In the genomic region with DNA sequence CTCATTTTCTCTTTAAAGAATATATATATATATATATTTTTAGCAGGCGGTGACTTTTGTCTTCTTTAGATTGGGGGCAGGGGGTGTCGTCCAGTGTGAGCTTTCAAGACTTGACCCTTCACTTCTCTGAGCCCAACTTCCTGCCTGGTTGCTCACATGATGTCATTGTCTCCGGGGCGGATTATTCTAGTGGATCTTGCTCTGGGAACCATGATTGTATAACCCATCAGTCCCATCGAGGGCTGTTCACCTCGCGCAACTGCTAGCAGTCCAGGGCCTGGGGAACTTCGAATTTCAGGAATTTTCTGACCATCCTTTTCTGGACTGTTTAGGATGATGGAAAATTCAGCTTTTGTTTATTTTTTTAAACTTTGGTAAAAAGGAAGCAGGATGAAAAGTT, we compare ENCODE assay signal across 8 cellular contexts. TPM values are rescaled to one million over a fixed set of nuclear protein-coding genes. Genes with fewer than 3 reads are reported as not detected.
DNase-seq lines count a peak whose midpoint lies in the region; ATAC-seq, FAIRE-seq and TF ChIP-seq lines count a peak whose summit lies in the region.

No MANE protein-coding gene starts in this region.

- no peaks in the 10 kb centered on the region for H3K9me3 Mint-ChIP-seq in T-cell
- no peaks in the 10 kb centered on the region for H3K9me3 Mint-ChIP-seq in type B pancreatic cell

- WGBS in mesodermal cell (ENCODE audit: insufficient coverage in 2 of 2), 2 experiments = 0 to 4% methylated on average over 3 to 5 of the region's 8 CpGs

- no peaks in the 10 kb centered on the region for H3F3A ChIP-seq in DOHH2 (ENCODE audit: control insufficient read depth, insufficient read depth)

- peak overlapping the region; percentile 59 for H3K4me2 ChIP-seq in DOHH2 (ENCODE audit: low read length)
- H3K4me2 ChIP-seq in KMS-11 = peak overlapping the region; percentile 95
- H3K4me2 ChIP-seq in endothelial cell of umbilical vein (ENCODE audit: insufficient read depth, low read length) = peak overlapping the region; percentile 65

- H3K4me1 ChIP-seq in DOHH2 (ENCODE audit: control insufficient read depth, low read length) (peaks cover 17% of the 10 kb centered on the region), KMS-11 (ENCODE audit: low read depth, poor library complexity, severe bottlenecking) (peaks cover 56% of the 10 kb centered on the region), endothelial cell of umbilical vein (ENCODE audit: control insufficient read depth, extremely low read depth, insufficient read depth, low read length) (peaks cover 8% of the 10 kb centered on the region), mesodermal cell (ENCODE audit: control insufficient read depth, insufficient read depth, low read length, poor library complexity, severe bottlenecking) (peaks cover 12% of the 10 kb centered on the region)

- peak overlapping the region; percentile 81; the same call in 1 of the 2 replicates for H3K9ac ChIP-seq in KMS-11
- peak overlapping the region; percentile 76 for H3K9ac ChIP-seq in endothelial cell of umbilical vein (replicated peaks; ENCODE audit: extremely low read depth, insufficient read depth, low read length)

- H3K4me3 ChIP-seq in DOHH2 (ENCODE audit: low read length) = peak overlapping the region; percentile 91
- H3K4me3 ChIP-seq in KMS-11 (IDR thresholded peaks at IDR 0.05; ENCODE audit: insufficient read depth, low read depth, low read length) = no peak overlapping the region
- peak overlapping the region; percentile 68 to 93 (median 72) for H3K4me3 ChIP-seq in endothelial cell of umbilical vein (replicated peaks in 1 of 3; ENCODE audit: insufficient read depth in 1 of 3, low read depth in 1 of 3, low read length in 3 of 3)
- H3K4me3 ChIP-seq in mesodermal cell (ENCODE audit: extremely low read depth, insufficient read depth, low read length, poor library complexity, severe bottlenecking) = peak overlapping the region; percentile 83

- TSS peak; percentile 38 for BruUV-seq in endothelial cell of umbilical vein (replicated peaks; lab: Mats Ljungman, UMichigan)

- dilution Hi-C loops in endothelial cell of umbilical vein (cut with MboI; ENCODE audit: extremely low pct_ligation_motif_present, low sequenced_read_pairs) = no loop called here

- H2AFZ ChIP-seq in KMS-11 (ENCODE audit: low read depth) (no peak overlapping the region), endothelial cell of umbilical vein (ENCODE audit: low read depth, low read length) (no peak overlapping the region)

- H3K27me3 ChIP-seq in DOHH2 (ENCODE audit: control insufficient read depth, low read length) = 0 out of 2 replicates have a peak, but pooled peaks cover 4% of the 10 kb centered on the region
- no peaks in the 10 kb centered on the region for H3K27me3 ChIP-seq in KMS-11 (ENCODE audit: insufficient read depth, low read depth)
- peaks cover 2 to 14% of the 10 kb centered on the region in 2 experiments for H3K27me3 ChIP-seq in endothelial cell of umbilical vein (ENCODE audit: control insufficient read depth in 2 of 2, insufficient read depth in 2 of 2, low read length in 2 of 2)

- DNase-seq in T-cell = peak in 3 of 34 experiments; percentile 6 to 17 (median 13)
- peak; percentile 35 for DNase-seq in endothelial cell of umbilical vein (ENCODE audit: low read depth, low spot score)
- DNase-seq in type B pancreatic cell (ENCODE audit: extremely low spot score, unreplicated experiment) = no peak
- no peak for DNase-seq in activated CD4-positive, CD25-positive, alpha-beta regulatory T cell treated with anti-CD3 and anti-CD28 coated beads, Interleukin-2, amount 50 U/mL, for 72 hours

- FAIRE-seq in endothelial cell of umbilical vein (lab: Jason Lieb, UNC) = peak; percentile 53

- H3K79me2 ChIP-seq in DOHH2 (ENCODE audit: control insufficient read depth, low read length) (peaks cover 58% of the 10 kb centered on the region), KMS-11 (ENCODE audit: insufficient read depth, low read depth) (peaks cover 55% of the 10 kb centered on the region), endothelial cell of umbilical vein (ENCODE audit: control insufficient read depth, insufficient read depth, low read length) (peaks cover 8% of the 10 kb centered on the region)

- peaks cover 50 to 58% (median 55%) of the 10 kb centered on the region in 3 donors for H3K4me1 Mint-ChIP-seq in T-cell
- peaks cover 49% of the 10 kb centered on the region for H3K4me1 Mint-ChIP-seq in type B pancreatic cell (ENCODE audit: unreplicated experiment)

- H3K27ac ChIP-seq in DOHH2 (ENCODE audit: low read depth, low read length) (no peak overlapping the region), KMS-11 (peak overlapping the region; percentile 47; the same call in 1 of the 2 replicates), endothelial cell of umbilical vein (ENCODE audit: insufficient read depth, low read depth, low read length) (no peak overlapping the region), mesodermal cell (ENCODE audit: low read depth, low read length, severe bottlenecking) (peak overlapping the region; percentile 93)

- H4K20me1 ChIP-seq in DOHH2 (ENCODE audit: control insufficient read depth, insufficient read depth, low read depth, low read length) (peaks cover 4% of the 10 kb centered on the region; the same call in 1 of the 2 replicates), KMS-11 (ENCODE audit: insufficient read depth) (no peaks in the 10 kb centered on the region), endothelial cell of umbilical vein (replicated peaks; ENCODE audit: control insufficient read depth, extremely low read depth, insufficient read depth, low read length) (peaks cover 6% of the 10 kb centered on the region)

- intact Hi-C loops in endothelial cell of umbilical vein (cut with micrococcal nuclease) = loop anchor here (1.0 to 5.0 kb wide), 2 partner anchors 11 to 117 kb away; no protein-coding TSS in a partner anchor

- CTCF ChIA-PET in T-cell (lab: Charles Lee) = interaction anchor here (0.7 to 1.1 kb wide), 3 partner anchors 45 to 135 kb away, joined by 3 read pairs; no protein-coding TSS in a partner anchor
- CTCF ChIA-PET in endothelial cell of umbilical vein (lab: Charles Lee) = interaction anchor here (1.0 to 2.2 kb wide), 4 partner anchors 9 to 119 kb away, joined by 3 to 7 read pairs (median 4); no protein-coding TSS in a partner anchor

- H3K36me3 ChIP-seq in DOHH2 (ENCODE audit: control insufficient read depth, low read length) (no peaks in the 10 kb centered on the region), KMS-11 (ENCODE audit: insufficient read depth) (no peaks in the 10 kb centered on the region), endothelial cell of umbilical vein (ENCODE audit: control insufficient read depth in 2 of 2, extremely low read depth in 1 of 2, insufficient read depth in 2 of 2, low read length in 2 of 2) (no peaks in the 10 kb centered on the region), mesodermal cell (ENCODE audit: control insufficient read depth, insufficient read depth, low read length) (peaks cover 18% of the 10 kb centered on the region)

- no peak for TF ChIP-seq CTCF in DOHH2 (IDR thresholded peaks at IDR 0.05; ENCODE audit: low read depth, low read length, poor library complexity, severe bottlenecking)
- TF ChIP-seq CTCF in KMS-11 (conservative IDR thresholded peaks at IDR 0.05; ENCODE audit: low read depth, low read length) = no peak
- TF ChIP-seq CTCF in endothelial cell of umbilical vein (IDR thresholded peaks at IDR 0.05; ENCODE audit: extremely low read depth in 1 of 2, insufficient read depth in 1 of 2, low read depth in 1 of 2, low read length in 2 of 2) = no peak
- TF ChIP-seq CTCF in type B pancreatic cell (conservative IDR thresholded peaks at IDR 0.05) = no peak

- H3K9me3 ChIP-seq in DOHH2 (ENCODE audit: control insufficient read depth, insufficient read depth, low read length) (no peaks in the 10 kb centered on the region), endothelial cell of umbilical vein (replicated peaks; ENCODE audit: control insufficient read depth, insufficient read depth, low read length) (no peaks in the 10 kb centered on the region), mesodermal cell (ENCODE audit: control insufficient read depth, low read length) (no peaks in the 10 kb centered on the region)

- no peaks in the 10 kb centered on the region for H3K36me3 Mint-ChIP-seq in T-cell
- peaks cover 9% of the 10 kb centered on the region for H3K36me3 Mint-ChIP-seq in type B pancreatic cell

- no peaks in the 10 kb centered on the region for H3K9me1 ChIP-seq in endothelial cell of umbilical vein (replicated peaks; ENCODE audit: control insufficient read depth, extremely low read depth, insufficient read depth, low read length)

- no peak for TF ChIP-seq POLR2A in endothelial cell of umbilical vein (IDR thresholded peaks at IDR 0.05; ENCODE audit: low read depth, low read length)

- no peaks in the 10 kb centered on the region for H3K9me2 ChIP-seq in DOHH2 (replicated peaks; ENCODE audit: control insufficient read depth, low read length)

- POLR2A ChIA-PET in T-cell (lab: Charles Lee) = interaction anchor here in 1 of 2 donors (0.6 to 0.8 kb wide), 3 partner anchors 11 to 81 kb away, joined by 3 to 6 read pairs (median 3); no protein-coding TSS in a partner anchor
- POLR2A ChIA-PET in endothelial cell of umbilical vein (lab: Charles Lee) = no interaction called here

- peak overlapping the region; percentile 85 for H3K27ac Mint-ChIP-seq in T-cell
- H3K27ac Mint-ChIP-seq in type B pancreatic cell = peak overlapping the region; percentile 95

- H3K4me3 Mint-ChIP-seq in T-cell (peak overlapping the region; percentile 89 to 90 (median 90)), type B pancreatic cell (peak overlapping the region; percentile 95)

- no peaks in the 10 kb centered on the region for H3K27me3 Mint-ChIP-seq in T-cell
- peaks cover 23% of the 10 kb centered on the region for H3K27me3 Mint-ChIP-seq in type B pancreatic cell

- ATAC-seq in GM21515 (IDR thresholded peaks at IDR 0.05; ENCODE audit: unreplicated experiment) = peak; percentile 29
- no peak for ATAC-seq in T-cell (replicated peaks in 1 of 4)

TF ChIP-seq in endothelial cell of umbilical vein, 7 proteins besides CTCF, POLR2A, EP300 and RAD21 (continues in another document):
- TF ChIP-seq MYC (IDR thresholded peaks at IDR 0.05; ENCODE audit: low read depth, low read length) (no peak), FOS (IDR thresholded peaks at IDR 0.05; ENCODE audit: borderline replicate concordance, insufficient read depth, low read length) (no peak), GATA2 (IDR thresholded peaks at IDR 0.05; ENCODE audit: insufficient read depth, insufficient read length, low read depth, low read length) (no peak)

RNA-seq across cellular contexts. Expression of gene IGF2R, which starts 1.0 kb away (rescaled TPM):
- total RNA-seq in T-cell (10 to 100 TPM; 63.4 to 87.5 (median 70.5) TPM), endothelial cell of umbilical vein (59.7 and 60.2 TPM in 2 replicates), type B pancreatic cell (ENCODE audit: low replicate concordance) (79.8 and 95.5 TPM in 2 replicates)
- 11.3 and 16.3 TPM in 2 replicates for polyA plus RNA-seq in endothelial cell of umbilical vein
- 16.8 and 16.9 TPM in 2 replicates for polyA plus RNA-seq in endothelial cell of umbilical vein (2011; cell fraction: cytosol; rRNA removed)
- polyA plus RNA-seq in endothelial cell of umbilical vein (2011; cell fraction: nucleus; rRNA removed) = 29.3 and 33.9 TPM in 2 replicates
- 35.0 and 39.8 TPM in 2 replicates for polyA plus RNA-seq in endothelial cell of umbilical vein (2012)
- polyA minus RNA-seq in endothelial cell of umbilical vein = 86.9 and 104 TPM in 2 replicates
- polyA minus RNA-seq in endothelial cell of umbilical vein (2011; cell fraction: cytosol; rRNA and poly(A)+ RNA removed) = 14.3 TPM
- 71.1 and 81.1 TPM in 2 replicates for polyA minus RNA-seq in endothelial cell of umbilical vein (2011; cell fraction: nucleus; rRNA and poly(A)+ RNA removed)
- polyA plus RNA-seq in mesodermal cell (2013, experiment 1 of 2) = 61.6 TPM
- 53.1 TPM for polyA plus RNA-seq in mesodermal cell (2013, experiment 2 of 2)

Comparison
In these comparisons a context has a peak if more than half of its experiments do, and no peak if none do; other contexts are left out.
1. H3K27ac ChIP-seq: peak in KMS-11 (single experiment) and mesodermal cell (single experiment); none in DOHH2 (single experiment) and endothelial cell of umbilical vein (single experiment).
2. Peak in every context shown above with its lines, with median percentiles within 50 percentile points of each other: H3K4me2 ChIP-seq.